8 cellular contexts compared by ENCODE assay signal in genomic region chr17:18698473-18699103, GRCh38. TPM values are rescaled to one million over a fixed set of nuclear protein-coding genes. Genes with fewer than 3 reads are reported as not detected.
DNase-seq lines count a peak whose midpoint lies in the region; ATAC-seq and TF ChIP-seq lines count a peak whose summit lies in the region.
"Not testable (repeated sequence)": the region's sequence is repeated elsewhere in the genome, so short reads cannot be mapped to it uniquely, and the experiment has no call there.

No MANE protein-coding gene starts in this region.

- peak overlapping the region; percentile 89 for H3K4me3 Mint-ChIP-seq in activated T-cell treated with anti-CD3 and anti-CD28 coated beads, Interleukin-2, amount 50 U/mL, for 4 hours

- H3K4me3 ChIP-seq in NT2/D1 (ENCODE audit: insufficient read length, low read depth) = not testable (repeated sequence)
- H3K4me3 ChIP-seq in colonic mucosa (peak overlapping the region; percentile 51), heart left ventricle (peak overlapping the region; percentile 24 to 86 (median 61)), mesodermal cell (ENCODE audit: extremely low read depth, insufficient read depth, low read length, poor library complexity, severe bottlenecking) (peak overlapping the region; percentile 49), psoas muscle (peak overlapping the region; percentile 87), urinary bladder (ENCODE audit: low read depth, low read length) (peak overlapping the region; percentile 49)

- ATAC-seq in activated T-cell treated with anti-CD3 and anti-CD28 coated beads, Interleukin-2, amount 50 U/mL, for 4 hours; psoas muscle: not testable (repeated sequence)
- peak in 1 of 4 donors; percentile 8 for ATAC-seq in heart left ventricle

- H3K36me3 Mint-ChIP-seq in activated T-cell treated with anti-CD3 and anti-CD28 coated beads, Interleukin-2, amount 50 U/mL, for 4 hours (ENCODE audit: insufficient read depth) = not testable (repeated sequence)

- WGBS in heart left ventricle, 4 donors = 50 to 58% (median 55%) methylated on average over 8 of the region's 8 CpGs
- 35 to 40% methylated on average over 1 to 3 of the region's 8 CpGs for WGBS in mesodermal cell (ENCODE audit: insufficient coverage in 2 of 2), 2 experiments
- WGBS in psoas muscle, 3 donors = 46 to 60% (median 47%) methylated on average over 8 of the region's 8 CpGs
- WGBS in urinary bladder = 57% methylated on average over 8 of the region's 8 CpGs

- TF ChIP-seq CTCF in colonic mucosa (IDR thresholded peaks at IDR 0.05); heart left ventricle (IDR thresholded peaks at IDR 0.05); psoas muscle (IDR thresholded peaks at IDR 0.05): not testable (repeated sequence)

- not testable (repeated sequence) for TF ChIP-seq POLR2A in heart left ventricle (IDR thresholded peaks at IDR 0.05)

- H3K9ac ChIP-seq in ES-I3 (ENCODE audit: low read depth, low read length) = peak overlapping the region; percentile 80; the same call in 1 of the 2 replicates
- H3K9ac ChIP-seq in NT2/D1 (ENCODE audit: insufficient read length, low read depth) = peak overlapping the region; percentile 56
- H3K9ac ChIP-seq in colonic mucosa (ENCODE audit: low read depth in 2 of 2, low read length in 2 of 2) = peak overlapping the region; percentile 51 to 63

- not testable (repeated sequence) for H3K36me3 ChIP-seq in ES-I3 (ENCODE audit: insufficient read depth, low read length); NT2/D1 (ENCODE audit: insufficient read depth, insufficient read length, low read length); colonic mucosa; heart left ventricle; mesodermal cell (ENCODE audit: control insufficient read depth, insufficient read depth, low read length); psoas muscle (ENCODE audit: insufficient read depth in 1 of 2, low read depth in 1 of 2); urinary bladder (ENCODE audit: insufficient read depth)

- not testable (repeated sequence) for H3K9me3 ChIP-seq in ES-I3 (ENCODE audit: control insufficient read depth, insufficient read depth, low read length); NT2/D1 (ENCODE audit: insufficient read depth, low read length); colonic mucosa; heart left ventricle; mesodermal cell (ENCODE audit: control insufficient read depth, low read length); psoas muscle

- H3K27me3 ChIP-seq in NT2/D1 (ENCODE audit: insufficient read depth, insufficient read length); colonic mucosa; heart left ventricle; psoas muscle (ENCODE audit: insufficient read depth in 3 of 3, low read length in 2 of 3): not testable (repeated sequence)

- H3K27ac ChIP-seq in colonic mucosa; mesodermal cell (ENCODE audit: low read depth, low read length, severe bottlenecking); urinary bladder (ENCODE audit: low read depth): not testable (repeated sequence)
- H3K27ac ChIP-seq in heart left ventricle = peak overlapping the region in 5 of 12 donors; percentile 51 to 69 (median 63)
- peak overlapping the region; percentile 80 for H3K27ac ChIP-seq in psoas muscle

- peaks cover 11% of the 10 kb centered on the region for H3K4me1 Mint-ChIP-seq in activated T-cell treated with anti-CD3 and anti-CD28 coated beads, Interleukin-2, amount 50 U/mL, for 4 hours (ENCODE audit: low read depth)

- not testable (repeated sequence) for H3K4me1 ChIP-seq in ES-I3 (ENCODE audit: insufficient read depth, low read length); NT2/D1 (ENCODE audit: insufficient read depth, insufficient read length); colonic mucosa; heart left ventricle; mesodermal cell (ENCODE audit: control insufficient read depth, insufficient read depth, low read length, poor library complexity, severe bottlenecking); psoas muscle; urinary bladder (ENCODE audit: insufficient read depth)

- not testable (repeated sequence) for DNase-seq in NT2/D1 (ENCODE audit: low read depth, low spot score); activated T-cell treated with anti-CD3 and anti-CD28 coated beads, Interleukin-2, amount 50 U/mL, for 4 hours; colonic mucosa; heart left ventricle; psoas muscle

- H3K9me3 Mint-ChIP-seq in activated T-cell treated with anti-CD3 and anti-CD28 coated beads, Interleukin-2, amount 50 U/mL, for 4 hours = not testable (repeated sequence)

- not testable (repeated sequence) for H3K27me3 Mint-ChIP-seq in activated T-cell treated with anti-CD3 and anti-CD28 coated beads, Interleukin-2, amount 50 U/mL, for 4 hours (ENCODE audit: low read depth)

- intact Hi-C loops in colonic mucosa (cut with DNase I); heart left ventricle (cut with DNase I); psoas muscle (cut with DNase I): not testable (repeated sequence)

RNA-seq across cellular contexts. Expression of gene FOXO3B, which starts 16.5 kb away (rescaled TPM):
- total RNA-seq in activated T-cell treated with anti-CD3 and anti-CD28 coated beads, Interleukin-2, amount 50 U/mL, for 4 hours = 10 to 100 TPM in 1 of 3 donors, 1 to 10 TPM in 2; 6.5 to 11.3 (median 9.4) TPM
- total RNA-seq in colonic mucosa (1 to 10 TPM; 3.0 TPM), heart left ventricle (1 to 10 TPM in 3 of 9 donors, under 1 TPM in 6; 0.32 to 5.1 (median 0.67) TPM), psoas muscle (1 to 10 TPM; 1.0 to 1.7 (median 1.3) TPM), urinary bladder (6.1 TPM)
- polyA plus RNA-seq in heart left ventricle (1 to 10 TPM in 1 of 2 donors, under 1 TPM in 1; 0.42 to 1.1 TPM), psoas muscle (1 to 10 TPM in 1 of 3 donors, under 1 TPM in 2; 0.35 to 2.1 (median 0.51) TPM), urinary bladder (3.0 TPM)
- polyA plus RNA-seq in mesodermal cell (2013, experiment 1 of 2) = 8.8 TPM
- 6.4 TPM for polyA plus RNA-seq in mesodermal cell (2013, experiment 2 of 2)

RNA-seq across cellular contexts. Expression of gene FBXW10, which starts 45.3 kb away (rescaled TPM):
- total RNA-seq in activated T-cell treated with anti-CD3 and anti-CD28 coated beads, Interleukin-2, amount 50 U/mL, for 4 hours = under 1 TPM; 0.13 to 0.16 (median 0.16) TPM
- not detected for total RNA-seq in colonic mucosa
- total RNA-seq in heart left ventricle = under 1 TPM in 2 of 9 donors, not detected in 7; 0.11 to 0.12 TPM
- polyA plus RNA-seq in heart left ventricle = under 1 TPM in 1 of 2 donors, not detected in 1; 0.04 TPM
- not detected for polyA plus RNA-seq in mesodermal cell (2013, experiment 1 of 2)
- polyA plus RNA-seq in mesodermal cell (2013, experiment 2 of 2) = 0.10 TPM
- 1 to 10 TPM in 1 of 4 donors, under 1 TPM in 3; 0.15 to 1.3 (median 0.46) TPM for total RNA-seq in psoas muscle
- polyA plus RNA-seq in psoas muscle = under 1 TPM; 0.07 to 0.35 (median 0.23) TPM
- not detected for total RNA-seq in urinary bladder
- 0.03 TPM for polyA plus RNA-seq in urinary bladder

RNA-seq across cellular contexts. Expression of gene TBC1D28, which starts 54.4 kb away (rescaled TPM):
- total RNA-seq in activated T-cell treated with anti-CD3 and anti-CD28 coated beads, Interleukin-2, amount 50 U/mL, for 4 hours = not detected
- total RNA-seq in colonic mucosa (not detected), heart left ventricle (not detected), psoas muscle (not detected), urinary bladder (not detected)
- polyA plus RNA-seq in heart left ventricle (not detected), psoas muscle (not detected), urinary bladder (not detected)
- not detected for polyA plus RNA-seq in mesodermal cell (2013, experiment 1 of 2)
- polyA plus RNA-seq in mesodermal cell (2013, experiment 2 of 2) = not detected
